13 cellular contexts compared by ENCODE assay signal in genomic region chr6:158069800-158070195, GRCh38.
A peak's percentile ranks its signal among the peaks of the same experiment; 100 is the strongest.
DNase-seq lines count a peak whose midpoint lies in the region; ATAC-seq, FAIRE-seq and TF ChIP-seq lines count a peak whose summit lies in the region.
"Had no signal": no experiment of that assay in that cellular context is flagged by ENCODE, and none has a peak within 500 bp of the region (broad histone marks: within the 10 kb centered on the region; RNA-seq: fewer than 3 reads in every experiment).

No MANE protein-coding gene starts in this region.

- peaks cover 45% of the 10 kb centered on the region for H3K36me3 Mint-ChIP-seq in stimulated activated naive CD8-positive, alpha-beta T cell treated with anti-CD3 and anti-CD28 coated beads, Interleukin-15, Interleukin-2, amounts not matched to agents 100 ng/mL and 50 ng/mL, for 24 hours (ENCODE audit: low read depth)

- no peaks in the 10 kb centered on the region for H3K9me3 Mint-ChIP-seq in stimulated activated naive CD8-positive, alpha-beta T cell treated with anti-CD3 and anti-CD28 coated beads, Interleukin-15, Interleukin-2, amounts not matched to agents 100 ng/mL and 50 ng/mL, for 24 hours
- H3K9me3 Mint-ChIP-seq in stimulated activated naive CD8-positive, alpha-beta T cell treated with anti-CD3 and anti-CD28 coated beads, Interleukin-15, amount 100 ng/mL, for 72 hours: no peaks in the 10 kb centered on the region
- H3K9me3 Mint-ChIP-seq: activated T-cell treated with anti-CD3 and anti-CD28 coated beads, Interleukin-2, amount 50 U/mL, for 72 hours had no signal

- H3K27ac Mint-ChIP-seq in stimulated activated naive CD8-positive, alpha-beta T cell treated with anti-CD3 and anti-CD28 coated beads, Interleukin-15, Interleukin-2, amounts not matched to agents 100 ng/mL and 50 ng/mL, for 24 hours: peak overlapping the region; percentile 26
- H3K27ac Mint-ChIP-seq in stimulated activated naive CD8-positive, alpha-beta T cell treated with anti-CD3 and anti-CD28 coated beads, Interleukin-15, amount 100 ng/mL, for 72 hours: no peak overlapping the region
- H3K27ac Mint-ChIP-seq: activated T-cell treated with anti-CD3 and anti-CD28 coated beads, Interleukin-2, amount 50 U/mL, for 72 hours had no signal

- no peak for DNase-seq in stimulated activated naive CD8-positive, alpha-beta T cell treated with anti-CD3 and anti-CD28 coated beads, Interleukin-15, amount 100 ng/mL, for 72 hours
- peak; percentile 85 for DNase-seq in astrocyte of the hippocampus (ENCODE audit: low read depth, low spot score)
- peak; percentile 74 for DNase-seq in hepatic stellate cell (ENCODE audit: low spot score)
- DNase-seq in D721Med (ENCODE audit: insufficient read length, low spot score): no peak
- DNase-seq in OCI-M1 (lab: John Stamatoyannopoulos, UW): no peak
- DNase-seq in T1000 (lab: John Stamatoyannopoulos, UW): no peak
- DNase-seq: activated T-cell treated with anti-CD3 and anti-CD28 coated beads, Interleukin-2, amount 50 U/mL, for 72 hours; cerebellar nuclear complex; NCI-H187 had no signal

- H3K4me3 Mint-ChIP-seq in stimulated activated naive CD8-positive, alpha-beta T cell treated with anti-CD3 and anti-CD28 coated beads, Interleukin-15, Interleukin-2, amounts not matched to agents 100 ng/mL and 50 ng/mL, for 24 hours: no peak overlapping the region
- H3K4me3 Mint-ChIP-seq in stimulated activated naive CD8-positive, alpha-beta T cell treated with anti-CD3 and anti-CD28 coated beads, Interleukin-15, amount 100 ng/mL, for 72 hours: no peak overlapping the region
- H3K4me3 Mint-ChIP-seq: activated T-cell treated with anti-CD3 and anti-CD28 coated beads, Interleukin-2, amount 50 U/mL, for 72 hours had no signal

- no peak for TF ChIP-seq CTCF in D721Med (IDR thresholded peaks at IDR 0.05; ENCODE audit: insufficient read depth, missing control alignments)

- no peak for ATAC-seq in stimulated activated naive CD8-positive, alpha-beta T cell treated with anti-CD3 and anti-CD28 coated beads, Interleukin-15, amount 100 ng/mL, for 72 hours
- no peak for ATAC-seq in HG02763 (IDR thresholded peaks at IDR 0.05; ENCODE audit: unreplicated experiment)
- ATAC-seq: activated CD4-positive, CD25-positive, alpha-beta regulatory T cell treated with anti-CD3 and anti-CD28 coated beads, Interleukin-2, amount 50 U/mL, for 24 hours; activated T-cell treated with anti-CD3 and anti-CD28 coated beads, Interleukin-2, amount 50 U/mL, for 72 hours had no signal

- no peaks in the 10 kb centered on the region for H3K27me3 Mint-ChIP-seq in stimulated activated naive CD8-positive, alpha-beta T cell treated with anti-CD3 and anti-CD28 coated beads, Interleukin-15, Interleukin-2, amounts not matched to agents 100 ng/mL and 50 ng/mL, for 24 hours
- H3K27me3 Mint-ChIP-seq in stimulated activated naive CD8-positive, alpha-beta T cell treated with anti-CD3 and anti-CD28 coated beads, Interleukin-15, amount 100 ng/mL, for 72 hours: no peaks in the 10 kb centered on the region

- peaks cover 35% of the 10 kb centered on the region for H3K4me1 Mint-ChIP-seq in stimulated activated naive CD8-positive, alpha-beta T cell treated with anti-CD3 and anti-CD28 coated beads, Interleukin-15, Interleukin-2, amounts not matched to agents 100 ng/mL and 50 ng/mL, for 24 hours (ENCODE audit: low read depth)
- H3K4me1 Mint-ChIP-seq in stimulated activated naive CD8-positive, alpha-beta T cell treated with anti-CD3 and anti-CD28 coated beads, Interleukin-15, amount 100 ng/mL, for 72 hours: peaks cover 40% of the 10 kb centered on the region

- FAIRE-seq in D721Med (lab: Jason Lieb, UNC): no peak
- FAIRE-seq: frontal cortex had no signal

Comparison
In these comparisons a context has a peak if more than half of its experiments do, and no peak if none do; other contexts are left out.
1. DNase-seq: peak in astrocyte of the hippocampus (single experiment) and hepatic stellate cell (single experiment); none in stimulated activated naive CD8-positive, alpha-beta T cell treated with anti-CD3 and anti-CD28 coated beads, Interleukin-15, amount 100 ng/mL, for 72 hours (0 of 2), D721Med (single experiment), OCI-M1 (single experiment) and T1000 (single experiment).